In the genomic region with DNA sequence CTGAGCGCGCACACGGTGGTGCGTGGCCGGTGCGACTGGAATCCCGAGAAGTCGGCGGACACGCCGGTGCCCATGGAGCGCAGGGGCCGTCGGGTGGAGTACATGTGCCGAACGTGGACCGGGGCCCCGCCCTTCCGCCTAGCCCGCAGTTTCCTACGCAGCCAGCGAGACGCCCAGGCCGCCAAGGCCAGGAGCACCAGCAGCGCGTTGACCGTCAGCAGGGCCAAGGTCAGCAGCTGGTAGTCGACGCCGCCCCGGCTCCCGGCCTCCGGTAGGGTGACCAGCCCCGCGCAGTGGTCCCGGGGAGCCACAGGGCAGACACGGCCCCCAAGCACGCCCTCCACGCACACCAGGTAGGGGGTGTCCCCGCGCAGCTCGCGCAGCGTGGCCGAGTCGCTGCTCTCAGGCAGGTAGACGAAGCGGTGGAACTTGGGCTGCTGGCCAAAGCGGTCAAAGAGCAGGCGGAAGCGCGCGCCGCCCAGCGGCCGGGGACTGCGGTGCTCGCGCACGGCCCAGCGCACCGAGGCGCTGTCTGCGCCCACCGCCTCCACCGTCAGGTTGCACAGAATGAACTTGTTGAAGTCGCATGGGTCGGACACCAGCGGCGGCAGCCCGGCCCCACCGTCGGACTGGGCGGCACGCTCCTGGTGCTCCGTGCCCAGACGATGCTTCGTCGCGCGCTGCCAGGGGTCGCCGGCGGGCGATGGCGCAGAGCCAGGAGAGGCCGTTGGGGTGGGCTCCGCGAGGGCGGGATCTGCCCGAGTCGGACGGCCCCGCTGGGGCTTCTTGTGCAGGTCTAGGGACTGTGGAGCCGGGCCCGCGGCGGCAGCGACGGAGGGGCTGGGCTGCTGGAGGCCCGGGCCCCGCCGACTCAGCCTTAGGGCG, we compare ENCODE assay signal across 8 cellular contexts. TPM values are rescaled to one million over a fixed set of nuclear protein-coding genes. Genes with fewer than 3 reads are reported as not detected.
DNase-seq lines count a peak whose midpoint lies in the region; FAIRE-seq and TF ChIP-seq lines count a peak whose summit lies in the region.

No MANE protein-coding gene starts in this region.

- no peaks in the 10 kb centered on the region for H3K9me3 ChIP-seq in kidney (ENCODE audit: control insufficient read depth in 1 of 2, low read length in 2 of 2)

- no peaks in the 10 kb centered on the region for H3K36me3 ChIP-seq in bronchial epithelial cell (ENCODE audit: control insufficient read depth, insufficient read depth, low read length)
- H3K36me3 ChIP-seq in kidney (ENCODE audit: control insufficient read depth in 1 of 2, insufficient read depth in 2 of 2, low read length in 2 of 2): no peaks in the 10 kb centered on the region

- peak overlapping the region; percentile 54 to 74 for H3K9ac ChIP-seq in kidney (ENCODE audit: low read length in 2 of 2)

- DNase-seq in activated gamma-delta T cell treated with Interleukin-2 at 50 U/mL for 16 hours (peak; percentile 11), activated gamma-delta T cell (lab: John Stamatoyannopoulos, UW) (no peak), NCI-H345 treated with DMSO at 0.1 percent for 48 hours (lab: John Stamatoyannopoulos, UW; ENCODE audit: unreplicated experiment) (peak; percentile 34), bronchial epithelial cell (ENCODE audit: low read depth) (peak; percentile 26), kidney (peak; percentile 95), foreskin melanocyte (no peak), NCI-H446 treated with DMSO at 0.1 percent for 48 hours (lab: John Stamatoyannopoulos, UW) (no peak)

- intact Hi-C loops in kidney (cut with DNase I): loop anchor here (10.0 kb wide), 1 partner anchor 149 kb away; no protein-coding TSS in a partner anchor

- FAIRE-seq in bronchial epithelial cell (lab: Jason Lieb, UNC) (no peak), kidney (lab: Jason Lieb, UNC) (no peak)

- peaks cover 25% of the 10 kb centered on the region for H3K27me3 ChIP-seq in bronchial epithelial cell (ENCODE audit: control insufficient read depth, insufficient read depth, low read length)

- H3K4me3 ChIP-seq in bronchial epithelial cell (ENCODE audit: low read depth, low read length) (peak overlapping the region; percentile 40), kidney (ENCODE audit: low read length in 2 of 2) (peak overlapping the region; percentile 52 to 82), skin epidermis (peak overlapping the region; percentile 23 to 55 (median 42))

- TF ChIP-seq CTCF in bronchial epithelial cell (IDR thresholded peaks at IDR 0.05; ENCODE audit: insufficient read depth, low read length, severe bottlenecking) (peak; percentile 95), kidney (IDR thresholded peaks at IDR 0.05; ENCODE audit: borderline replicate concordance, extremely low read depth, insufficient read depth) (peak; percentile 80)

- H3K27ac ChIP-seq in kidney (ENCODE audit: low read depth in 2 of 2, low read length in 2 of 2) (peak overlapping the region; percentile 79 to 91), skin epidermis (peak overlapping the region in 7 of 21 experiments; percentile 4 to 72 (median 56))

- peaks cover 20 to 27% of the 10 kb centered on the region in 2 donors for H3K4me1 ChIP-seq in kidney (ENCODE audit: control insufficient read depth in 1 of 2, insufficient read depth in 1 of 2, low read depth in 1 of 2, low read length in 2 of 2)

RNA-seq across cellular contexts. Expression of gene TRIL, which starts 2.2 kb away (rescaled TPM):
- total RNA-seq in bronchial epithelial cell (under 0.01 TPM in 1 of 2 replicates, not detected in the other), kidney (6.1 TPM)
- 4.2 TPM for polyA plus RNA-seq in kidney (ENCODE audit: insufficient read depth, low read depth, low replicate concordance)

Comparison
In these comparisons a context has a peak if more than half of its experiments do, and no peak if none do; other contexts are left out.
1. DNase-seq: peak in activated gamma-delta T cell treated with Interleukin-2 at 50 U/mL for 16 hours (single experiment), NCI-H345 treated with DMSO at 0.1 percent for 48 hours (single experiment), bronchial epithelial cell (single experiment) and kidney (single experiment); none in activated gamma-delta T cell (single experiment), foreskin melanocyte (single experiment) and NCI-H446 treated with DMSO at 0.1 percent for 48 hours (single experiment).
2. Peak in every context shown above with its lines, with median percentiles within 50 percentile points of each other: H3K4me3 ChIP-seq.